ENCODE assay signal across 9 cellular contexts in genomic region chrX:114619874-114620273, GRCh38. TPM values are rescaled to one million over a fixed set of nuclear protein-coding genes. Genes with fewer than 3 reads are reported as not detected.
DNase-seq lines count a peak whose midpoint lies in the region; ATAC-seq and TF ChIP-seq lines count a peak whose summit lies in the region.
"Had no signal": no experiment of that assay in that cellular context is flagged by ENCODE, and none has a peak within 500 bp of the region (broad histone marks: within the 10 kb centered on the region; RNA-seq: fewer than 3 reads in every experiment).

No MANE protein-coding gene starts in this region.

- H3K27ac Mint-ChIP-seq in activated CD4-positive, alpha-beta T cell treated with anti-CD3 and anti-CD28 coated beads, Interleukin-2, amount 10 ng/mL, durations not matched to agents 7 days and 5 days: no peak overlapping the region

- POLR2A ChIA-PET in activated CD4-positive, alpha-beta T cell treated with anti-CD3 and anti-CD28 coated beads, Interleukin-2, amount 10 ng/mL, durations not matched to agents 7 days and 5 days (lab: Charles Lee): no interaction called here

- 52 to 58% (median 53%) methylated on average over 2 of the region's 2 CpGs for WGBS in adrenal gland, 4 donors

- intact Hi-C loops in adrenal gland (cut with DNase I): loop anchor here in 1 of 2 donors (10.0 kb wide), 1 partner anchor 65 kb away; no protein-coding TSS in a partner anchor

- no peaks in the 10 kb centered on the region for H3K27me3 Mint-ChIP-seq in activated CD4-positive, alpha-beta T cell treated with anti-CD3 and anti-CD28 coated beads, Interleukin-2, amount 10 ng/mL, durations not matched to agents 7 days and 5 days

- H3K4me1 ChIP-seq in adrenal gland (replicated peaks in 1 of 2): no peaks in the 10 kb centered on the region

- TF ChIP-seq POLR2A in adrenal gland (IDR thresholded peaks at IDR 0.05): no peak

- peak; percentile 85 for ATAC-seq in HG02870 (IDR thresholded peaks at IDR 0.05; ENCODE audit: unreplicated experiment)

- CTCF ChIA-PET in activated CD4-positive, alpha-beta T cell treated with anti-CD3 and anti-CD28 coated beads, Interleukin-2, amount 10 ng/mL, durations not matched to agents 7 days and 5 days (lab: Charles Lee): no interaction called here

- H3K36me3 ChIP-seq in adrenal gland (replicated peaks in 1 of 2): no peaks in the 10 kb centered on the region

- no peaks in the 10 kb centered on the region for H3K9me3 Mint-ChIP-seq in activated CD4-positive, alpha-beta T cell treated with anti-CD3 and anti-CD28 coated beads, Interleukin-2, amount 10 ng/mL, durations not matched to agents 7 days and 5 days

- DNase-seq in adrenal gland (no peak), medulla oblongata (ENCODE audit: extremely low spot score) (peak; percentile 3), T1000 (lab: John Stamatoyannopoulos, UW) (no peak), NCI-H2171 (lab: John Stamatoyannopoulos, UW) (no peak)
- no peak for DNase-seq in NK-92 treated with Interleukin-12 subunit alpha and Interleukin-12 subunit beta, amount 100 ng/mL, for 24 hours (lab: John Stamatoyannopoulos, UW)
- no peak for DNase-seq in activated CD4-positive, alpha-beta T cell treated with anti-CD3 and anti-CD28 coated beads, Interleukin-2, amount 10 ng/mL, durations not matched to agents 7 days and 5 days
- DNase-seq: activated CD4-positive, alpha-beta T cell treated with anti-CD3 and anti-CD28 coated beads for 1 hour had no signal

- H3K4me1 Mint-ChIP-seq in activated CD4-positive, alpha-beta T cell treated with anti-CD3 and anti-CD28 coated beads, Interleukin-2, amount 10 ng/mL, durations not matched to agents 7 days and 5 days: no peaks in the 10 kb centered on the region

- no peak overlapping the region for H3K27ac ChIP-seq in adrenal gland

- no peak overlapping the region for H3K4me3 Mint-ChIP-seq in activated CD4-positive, alpha-beta T cell treated with anti-CD3 and anti-CD28 coated beads, Interleukin-2, amount 10 ng/mL, durations not matched to agents 7 days and 5 days

- H3K27me3 ChIP-seq in adrenal gland: peaks cover 12% of the 10 kb centered on the region

- H3K4me3 ChIP-seq in GM12875 (ENCODE audit: low read depth, low read length): no peak overlapping the region
- H3K4me3 ChIP-seq in adrenal gland: no peak overlapping the region

- H3K36me3 Mint-ChIP-seq in activated CD4-positive, alpha-beta T cell treated with anti-CD3 and anti-CD28 coated beads, Interleukin-2, amount 10 ng/mL, durations not matched to agents 7 days and 5 days (ENCODE audit: low read depth): no peaks in the 10 kb centered on the region

- TF ChIP-seq CTCF in GM12875 (IDR thresholded peaks at IDR 0.05; ENCODE audit: borderline replicate concordance, insufficient read depth, low read depth, low read length) (peak; percentile 38; the same call in 1 of the 2 replicates), adrenal gland (IDR thresholded peaks at IDR 0.05) (peak in 5 of 6 experiments; percentile 11 to 52 (median 14))

- H3K9me3 ChIP-seq in adrenal gland (replicated peaks in 1 of 3): no peaks in the 10 kb centered on the region

RNA-seq across cellular contexts. Expression of gene HTR2C, which starts 36.0 kb away (rescaled TPM):
- total RNA-seq in adrenal gland: not detected
- polyA plus RNA-seq in adrenal gland: not detected
- total RNA-seq in activated CD4-positive, alpha-beta T cell treated with anti-CD3 and anti-CD28 coated beads, Interleukin-2, amount 10 ng/mL, durations not matched to agents 7 days and 5 days: not detected
